ENCODE assay signal across 32 cellular contexts in genomic region chr1:182726941-182727340, GRCh38. TPM values are rescaled to one million over a fixed set of nuclear protein-coding genes. Genes with fewer than 3 reads are reported as not detected.
"Had no signal": no experiment of that assay in that cellular context is flagged by ENCODE, and none has a peak within 500 bp of the region (broad histone marks: within the 10 kb centered on the region; RNA-seq: fewer than 3 reads in every experiment).

No MANE protein-coding gene starts in this region.

- H3K36me3 ChIP-seq: colonic mucosa, gastroesophageal sphincter, heart right ventricle, left lung, lower lobe of right lung had no signal

- H3K27ac ChIP-seq: colonic mucosa, epithelial cell of prostate, foreskin keratinocyte, gastroesophageal sphincter, heart right ventricle, left lung, lower lobe of right lung had no signal

- ATAC-seq: effector memory CD8-positive, alpha-beta T cell; esophagus mucosa; foreskin keratinocyte; gastroesophageal sphincter; heart right ventricle; left cardiac atrium; left lung; left ventricle myocardium superior; lower lobe of right lung; mucosa of descending colon had no signal

- H3K27ac Mint-ChIP-seq: dendritic cell treated with granulocyte-macrophage colony-stimulating factor and Interleukin-4, amounts not matched to agents 40 ng/mL and 50 ng/mL, for 4 days; effector memory CD8-positive, alpha-beta T cell; endodermal cell; mesothelial cell of epicardium; naive B cell had no signal

- H3K27me3 ChIP-seq: colonic mucosa, gastroesophageal sphincter, heart right ventricle, left lung had no signal

- H3K4me3 Mint-ChIP-seq: dendritic cell treated with granulocyte-macrophage colony-stimulating factor and Interleukin-4, amounts not matched to agents 40 ng/mL and 50 ng/mL, for 4 days; effector memory CD8-positive, alpha-beta T cell; endodermal cell; mesothelial cell of epicardium; naive B cell had no signal

- DNase-seq: colonic mucosa; cortex of kidney; effector CD8-positive, alpha-beta T cell; effector memory CD8-positive, alpha-beta T cell; endodermal cell; erythroblast; foreskin keratinocyte; glutamatergic neuron; head of caudate nucleus; heart right ventricle; hippocampal formation; left cardiac atrium; left lung; left ventricle myocardium superior; lower lobe of right lung; mesenchymal stem cell; mucosa of descending colon; naive B cell had no signal

- H3K36me3 Mint-ChIP-seq: mesothelial cell of epicardium, naive B cell had no signal

- FAIRE-seq: endometrium, keratinocyte had no signal

- H3K9me3 Mint-ChIP-seq: dendritic cell treated with granulocyte-macrophage colony-stimulating factor and Interleukin-4, amounts not matched to agents 40 ng/mL and 50 ng/mL, for 4 days; effector memory CD8-positive, alpha-beta T cell; endodermal cell; mesothelial cell of epicardium; naive B cell had no signal

- H3K4me1 ChIP-seq: colonic mucosa, foreskin keratinocyte, left lung, lower lobe of right lung had no signal

- H3K9me3 ChIP-seq: colonic mucosa, gastroesophageal sphincter, heart right ventricle, left lung, lower lobe of right lung, mucosa of descending colon had no signal

- H3K4me1 Mint-ChIP-seq: naive B cell had no signal

- H3K4me3 ChIP-seq: colonic mucosa, gastroesophageal sphincter, heart right ventricle, left lung, lower lobe of right lung, mucosa of descending colon had no signal

RNA-seq across cellular contexts. Expression of gene RGS8, which starts 42.6 kb away (rescaled TPM):
- total RNA-seq: colonic mucosa, dermis microvascular lymphatic vessel endothelial cell, esophagus mucosa, fibroblast of lung, fibroblast of villous mesenchyme, foreskin keratinocyte, gastroesophageal sphincter, left ventricle myocardium superior, lower leg skin, lower lobe of right lung, lung microvascular endothelial cell, mesenteric fat pad, mesothelial cell of epicardium, mucosa of descending colon, myocyte had no signal
- polyA plus RNA-seq: fibroblast of lung, foreskin keratinocyte, heart right ventricle, keratinocyte had no signal
